26 cellular contexts compared by ENCODE assay signal in genomic region chr3:13208706-13209295, GRCh38.
"Had no signal": no experiment of that assay in that cellular context is flagged by ENCODE, and none has a peak within 500 bp of the region (broad histone marks: within the 10 kb centered on the region; RNA-seq: fewer than 3 reads in every experiment).

No MANE protein-coding gene starts in this region.

- H3K36me3 ChIP-seq: colonic mucosa, gastrocnemius medialis, left lung, suprapubic skin, transverse colon, upper lobe of right lung, vagina had no signal

- H3K4me1 Mint-ChIP-seq: endodermal cell, neural crest cell had no signal

- H3K4me1 ChIP-seq: colonic mucosa, gastrocnemius medialis, left lung, psoas muscle, transverse colon, upper lobe of right lung had no signal

- H3K4me3 Mint-ChIP-seq: dendritic cell treated with granulocyte-macrophage colony-stimulating factor and Interleukin-4, amounts not matched to agents 40 ng/mL and 50 ng/mL, for 4 days; endodermal cell; naive B cell; natural killer cell treated with Interleukin-12 subunit alpha and Interleukin-12 subunit beta and Interleukin-15 and Interleukin-18, amount 100 ng/mL, for 72 hours; neural crest cell; stimulated activated naive CD8-positive, alpha-beta T cell treated with anti-CD3 and anti-CD28 coated beads, Interleukin-15, amount 100 ng/mL, for 72 hours had no signal

- H3K9me3 Mint-ChIP-seq: dendritic cell treated with granulocyte-macrophage colony-stimulating factor and Interleukin-4, amounts not matched to agents 40 ng/mL and 50 ng/mL, for 4 days; endodermal cell; natural killer cell treated with Interleukin-12 subunit alpha and Interleukin-12 subunit beta and Interleukin-15 and Interleukin-18, amount 100 ng/mL, for 72 hours; neural crest cell; stimulated activated naive CD8-positive, alpha-beta T cell treated with anti-CD3 and anti-CD28 coated beads, Interleukin-15, amount 100 ng/mL, for 72 hours had no signal

- H3K27ac Mint-ChIP-seq: dendritic cell treated with granulocyte-macrophage colony-stimulating factor and Interleukin-4, amounts not matched to agents 40 ng/mL and 50 ng/mL, for 4 days; endodermal cell; natural killer cell treated with Interleukin-12 subunit alpha and Interleukin-12 subunit beta and Interleukin-15 and Interleukin-18, amount 100 ng/mL, for 72 hours; stimulated activated naive CD8-positive, alpha-beta T cell treated with anti-CD3 and anti-CD28 coated beads, Interleukin-15, amount 100 ng/mL, for 72 hours had no signal

- H3K27ac ChIP-seq: colonic mucosa, epithelial cell of prostate, gastrocnemius medialis, left lung, psoas muscle, suprapubic skin, transverse colon, upper lobe of right lung, vagina had no signal

- H3K27me3 ChIP-seq: colonic mucosa, vagina had no signal

- H3K4me3 ChIP-seq: colonic mucosa, gastrocnemius medialis, left lung, psoas muscle, suprapubic skin, transverse colon, upper lobe of right lung, vagina had no signal

- H3K36me3 Mint-ChIP-seq: naive B cell; natural killer cell treated with Interleukin-12 subunit alpha and Interleukin-12 subunit beta and Interleukin-15 and Interleukin-18, amount 100 ng/mL, for 72 hours had no signal

- H3K9me3 ChIP-seq: colonic mucosa, gastrocnemius medialis, left lung, psoas muscle, suprapubic skin, transverse colon, upper lobe of right lung, vagina had no signal

- FAIRE-seq: small intestine had no signal

- DNase-seq: colonic mucosa; effector CD8-positive, alpha-beta T cell; endodermal cell; foreskin fibroblast; gastrocnemius medialis; head of caudate nucleus; left cardiac atrium; naive B cell; right cardiac atrium; small intestine; stimulated activated CD4-positive, alpha-beta T cell treated with anti-CD3 and anti-CD28 coated beads, Interleukin-12 subunit alpha, Interleukin-12 subunit beta, amount 100 ng/mL, for 4 hours; stimulated activated CD4-positive, alpha-beta T cell treated with anti-CD3 and anti-CD28 coated beads, Interleukin-1b, Interleukin-23, amount 100 ng/mL, for 48 hours; stimulated activated CD4-positive, alpha-beta T cell treated with anti-CD3 and anti-CD28 coated beads, Interleukin-4, amount 100 ng/mL, for 1 hour; stimulated activated CD8-positive, alpha-beta memory T cell treated with anti-CD3 and anti-CD28 coated beads, Interleukin-4, amount 100 ng/mL, for 48 hours; stimulated activated naive CD4-positive, alpha-beta T cell; stimulated activated naive CD8-positive, alpha-beta T cell treated with anti-CD3 and anti-CD28 coated beads, Interleukin-15, amount 100 ng/mL, for 72 hours; transverse colon had no signal
